Comparison of ENCODE assay signal across 8 cellular contexts in genomic region chr2:203327582-203327917, GRCh38. TPM values are rescaled to one million over a fixed set of nuclear protein-coding genes. Genes with fewer than 3 reads are reported as not detected.
DNase-seq lines count a peak whose midpoint lies in the region; ATAC-seq and FAIRE-seq lines count a peak whose summit lies in the region.

No MANE protein-coding gene starts in this region.

- ATAC-seq in HG02588 (IDR thresholded peaks at IDR 0.05; ENCODE audit: unreplicated experiment) (peak; percentile 14), left ventricle myocardium superior (peak; percentile 2)
- no peak for ATAC-seq in activated CD8-positive, alpha-beta T cell treated with anti-CD3 and anti-CD28 coated beads, Interleukin-2, amount 10 ng/mL, durations not matched to agents 7 days and 5 days

- POLR2A ChIA-PET in CD8-positive, alpha-beta memory T cell (lab: Charles Lee): no interaction called here
- POLR2A ChIA-PET in activated CD8-positive, alpha-beta T cell treated with anti-CD3 and anti-CD28 coated beads, Interleukin-2, amount 10 ng/mL, durations not matched to agents 7 days and 5 days (lab: Charles Lee): no interaction called here

- no peaks in the 10 kb centered on the region for H3K36me3 ChIP-seq in CD8-positive, alpha-beta memory T cell (ENCODE audit: insufficient read depth, low read length)
- H3K36me3 ChIP-seq in small intestine (ENCODE audit: control insufficient read depth in 2 of 2, insufficient read depth in 2 of 2, low read length in 2 of 2): no peaks in the 10 kb centered on the region

- intact Hi-C loops in left ventricle myocardium superior (cut with micrococcal nuclease): no loop called here

- 15 to 30% (median 19%) methylated on average over 7 of the region's 7 CpGs for WGBS in small intestine, 3 donors

- DNase-seq in CD8-positive, alpha-beta memory T cell: no peak
- DNase-seq in activated CD8-positive, alpha-beta T cell treated with anti-CD3 and anti-CD28 coated beads, Interleukin-2, amount 10 ng/mL, durations not matched to agents 7 days and 5 days: no peak
- DNase-seq in left ventricle myocardium superior (no peak), small intestine (no peak), NOMO-1 treated with DMSO at 0.1 percent for 48 hours (lab: John Stamatoyannopoulos, UW; ENCODE audit: unreplicated experiment) (no peak), GDM1 (lab: John Stamatoyannopoulos, UW) (no peak), frontal cortex (ENCODE audit: low spot score in 2 of 2) (no peak)

- peak overlapping the region; percentile 82 to 98 (median 92) for H3K27ac Mint-ChIP-seq in CD8-positive, alpha-beta memory T cell
- H3K27ac Mint-ChIP-seq in activated CD8-positive, alpha-beta T cell treated with anti-CD3 and anti-CD28 coated beads, Interleukin-2, amount 10 ng/mL, durations not matched to agents 7 days and 5 days: peak overlapping the region; percentile 63

- H3K27me3 ChIP-seq in CD8-positive, alpha-beta memory T cell (ENCODE audit: insufficient read depth, low read length, poor library complexity, severe bottlenecking): no peaks in the 10 kb centered on the region
- H3K27me3 ChIP-seq in small intestine (ENCODE audit: control insufficient read depth in 2 of 2, insufficient read depth in 2 of 2, low read length in 2 of 2): no peaks in the 10 kb centered on the region

- H3K27me3 Mint-ChIP-seq in CD8-positive, alpha-beta memory T cell: no peaks in the 10 kb centered on the region
- no peaks in the 10 kb centered on the region for H3K27me3 Mint-ChIP-seq in activated CD8-positive, alpha-beta T cell treated with anti-CD3 and anti-CD28 coated beads, Interleukin-2, amount 10 ng/mL, durations not matched to agents 7 days and 5 days (ENCODE audit: low read depth)

- peak overlapping the region; percentile 86 for H3K4me3 ChIP-seq in CD8-positive, alpha-beta memory T cell (ENCODE audit: low read length)
- H3K4me3 ChIP-seq in small intestine (ENCODE audit: low read depth in 1 of 2, low read length in 2 of 2): peak overlapping the region; percentile 80 to 98

- CTCF ChIA-PET in CD8-positive, alpha-beta memory T cell (lab: Charles Lee): no interaction called here
- CTCF ChIA-PET in activated CD8-positive, alpha-beta T cell treated with anti-CD3 and anti-CD28 coated beads, Interleukin-2, amount 10 ng/mL, durations not matched to agents 7 days and 5 days (lab: Charles Lee): no interaction called here

- H3K36me3 Mint-ChIP-seq in CD8-positive, alpha-beta memory T cell: peaks cover 0 to 10% (median 0%) of the 10 kb centered on the region in 3 donors
- H3K36me3 Mint-ChIP-seq in activated CD8-positive, alpha-beta T cell treated with anti-CD3 and anti-CD28 coated beads, Interleukin-2, amount 10 ng/mL, durations not matched to agents 7 days and 5 days (ENCODE audit: low read depth): no peaks in the 10 kb centered on the region

- H3K9me3 ChIP-seq in CD8-positive, alpha-beta memory T cell (ENCODE audit: low read length): no peaks in the 10 kb centered on the region
- H3K9me3 ChIP-seq in small intestine (ENCODE audit: control insufficient read depth, low read depth): no peaks in the 10 kb centered on the region

- H3K4me3 Mint-ChIP-seq in CD8-positive, alpha-beta memory T cell: peak overlapping the region; percentile 88 to 97 (median 94)
- peak overlapping the region; percentile 76 for H3K4me3 Mint-ChIP-seq in activated CD8-positive, alpha-beta T cell treated with anti-CD3 and anti-CD28 coated beads, Interleukin-2, amount 10 ng/mL, durations not matched to agents 7 days and 5 days

- FAIRE-seq in small intestine (lab: Jason Lieb, UNC): no peak
- FAIRE-seq in frontal cortex (lab: Jason Lieb, UNC): no peak

- H3K4me1 Mint-ChIP-seq in CD8-positive, alpha-beta memory T cell: peaks cover 26 to 37% (median 32%) of the 10 kb centered on the region in 3 donors
- peaks cover 27% of the 10 kb centered on the region for H3K4me1 Mint-ChIP-seq in activated CD8-positive, alpha-beta T cell treated with anti-CD3 and anti-CD28 coated beads, Interleukin-2, amount 10 ng/mL, durations not matched to agents 7 days and 5 days (ENCODE audit: low read depth)

- H3K27ac ChIP-seq in CD8-positive, alpha-beta memory T cell (ENCODE audit: low read depth, low read length): no peak overlapping the region
- peak overlapping the region in 1 of 2 donors; percentile 56 for H3K27ac ChIP-seq in small intestine (ENCODE audit: low read depth in 1 of 2, low read length in 1 of 2)

- H3K4me1 ChIP-seq in CD8-positive, alpha-beta memory T cell (ENCODE audit: insufficient read depth, low read length): peaks cover 15% of the 10 kb centered on the region
- peaks cover 2 to 3% of the 10 kb centered on the region in 2 donors for H3K4me1 ChIP-seq in small intestine (ENCODE audit: control insufficient read depth in 2 of 2, insufficient read depth in 1 of 2, low read depth in 1 of 2, low read length in 1 of 2)

- H3K9me3 Mint-ChIP-seq in CD8-positive, alpha-beta memory T cell: no peaks in the 10 kb centered on the region
- no peaks in the 10 kb centered on the region for H3K9me3 Mint-ChIP-seq in activated CD8-positive, alpha-beta T cell treated with anti-CD3 and anti-CD28 coated beads, Interleukin-2, amount 10 ng/mL, durations not matched to agents 7 days and 5 days (ENCODE audit: insufficient read depth)

RNA-seq across cellular contexts. Expression of gene ABI2, which starts 0.6 kb away (rescaled TPM):
- total RNA-seq in CD8-positive, alpha-beta memory T cell: 10 to 100 TPM; 29.2 to 32.1 TPM
- 30.3 TPM for polyA plus RNA-seq in CD8-positive, alpha-beta memory T cell
- total RNA-seq in activated CD8-positive, alpha-beta T cell treated with anti-CD3 and anti-CD28 coated beads, Interleukin-2, amount 10 ng/mL, durations not matched to agents 7 days and 5 days: 10 to 100 TPM; 28.5 to 32.1 TPM
- total RNA-seq in left ventricle myocardium superior: 52.6 TPM
- polyA plus RNA-seq in small intestine: 10 to 100 TPM in 2 of 3 donors, under 1 TPM in 1; 0.67 to 13.0 (median 10.5) TPM
- total RNA-seq in frontal cortex: 147 TPM
